9 cellular contexts compared by ENCODE assay signal in the genomic region with DNA sequence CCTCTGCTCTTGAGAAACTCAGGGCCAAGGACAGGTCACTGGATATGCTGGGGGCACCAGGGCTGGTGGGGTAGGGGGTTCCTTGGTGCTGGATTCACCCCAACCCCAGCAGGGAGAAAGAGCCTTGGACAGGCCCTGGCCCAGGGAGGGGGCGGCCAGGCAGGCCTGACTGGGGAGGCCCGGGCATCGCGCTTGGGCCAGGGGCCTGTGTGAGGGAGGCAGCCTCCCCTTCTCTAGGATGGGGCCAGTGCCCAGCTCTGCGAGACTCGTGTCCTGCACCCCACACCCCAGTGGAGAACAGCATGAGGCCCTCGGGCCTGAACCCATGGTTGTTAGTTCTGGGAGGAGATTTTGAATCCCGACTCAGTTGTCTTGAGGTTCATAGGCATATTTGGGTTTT.
"Had no signal": no experiment of that assay in that cellular context is flagged by ENCODE, and none has a peak within 500 bp of the region (broad histone marks: within the 10 kb centered on the region; RNA-seq: fewer than 3 reads in every experiment).

No MANE protein-coding gene starts in this region.

- H3K4me3 Mint-ChIP-seq: GM23338, H9, HFFc6 had no signal

- H3K4me1 ChIP-seq: HAP-1 had no signal

- H3K27ac ChIP-seq: GM23248 had no signal

- H3K4me3 ChIP-seq: GM23248, GM23338, HAP-1 had no signal

- H3K36me3 ChIP-seq: HAP-1 had no signal

- DNase-seq: GM23248, GOT3, H7, H9, HCEC 1CT, HFFc6 had no signal

- H3K9me3 ChIP-seq: HAP-1 had no signal

- H3K27ac Mint-ChIP-seq: GM23338, H9, HFFc6 had no signal

- H3K4me1 Mint-ChIP-seq: GM23338, H9 had no signal

- ATAC-seq: GM23338, HCT116 had no signal
